ENCODE assay signal across 22 cellular contexts in the genomic region with DNA sequence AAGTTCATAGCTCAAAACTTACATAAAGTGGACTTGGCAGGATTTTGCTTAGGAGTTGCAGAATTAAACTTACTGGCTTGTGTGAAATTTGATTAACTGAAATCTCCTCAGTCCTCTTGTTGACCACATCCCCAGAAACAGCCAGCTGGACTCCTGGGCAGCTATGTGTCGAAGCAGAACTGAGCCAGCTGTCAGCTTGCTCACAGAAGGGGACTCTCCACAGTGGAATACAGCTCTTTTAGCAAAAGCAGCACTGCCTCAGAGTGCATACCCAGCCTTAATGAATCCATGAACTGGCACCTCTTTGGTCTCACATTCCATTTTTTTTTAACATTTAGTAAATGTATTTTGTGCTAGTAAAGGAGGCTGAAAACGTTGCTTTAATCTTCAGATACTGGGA.
DNase-seq lines count a peak whose midpoint lies in the region; ATAC-seq and TF ChIP-seq lines count a peak whose summit lies in the region.
"Had no signal": no experiment of that assay in that cellular context is flagged by ENCODE, and none has a peak within 500 bp of the region (broad histone marks: within the 10 kb centered on the region; RNA-seq: fewer than 3 reads in every experiment).

No MANE protein-coding gene starts in this region.

- no peak overlapping the region for H4K5ac ChIP-seq in mesendoderm (ENCODE audit: low read length)

- no peaks in the 10 kb centered on the region for H3K79me1 ChIP-seq in mesendoderm (ENCODE audit: low read length)

- peak overlapping the region; percentile 43 for H3K27ac ChIP-seq in WERI-Rb-1
- no peak overlapping the region for H3K27ac ChIP-seq in mesendoderm (ENCODE audit: low read depth, low read length)
- H3K27ac ChIP-seq: KMS-11 had no signal

- H3K4me2 ChIP-seq in mesendoderm (ENCODE audit: low read length) = no peak overlapping the region
- H3K4me2 ChIP-seq: KMS-11 had no signal

- H2AK5ac ChIP-seq in mesendoderm (ENCODE audit: low read length) = no peak overlapping the region

- no peak overlapping the region for H2BK15ac ChIP-seq in mesendoderm (replicated peaks; ENCODE audit: low read depth)

- ATAC-seq in GM21529 (IDR thresholded peaks at IDR 0.05; ENCODE audit: unreplicated experiment) (no peak), GM21528 (IDR thresholded peaks at IDR 0.05; ENCODE audit: low FRiP score, unreplicated experiment) (no peak)
- ATAC-seq: CD8-positive, alpha-beta T cell; mucosa of descending colon; sciatic nerve; WTC11 had no signal

- no peaks in the 10 kb centered on the region for H3K9me3 ChIP-seq in WERI-Rb-1 (ENCODE audit: severe bottlenecking)
- H3K9me3 ChIP-seq: mucosa of descending colon had no signal

- H4K8ac ChIP-seq in mesendoderm (ENCODE audit: low read depth, low read length) = no peak overlapping the region

- no peak overlapping the region for H3K9ac ChIP-seq in mesendoderm (ENCODE audit: low read length)
- H3K9ac ChIP-seq: KMS-11 had no signal

- no peak overlapping the region for H2BK5ac ChIP-seq in mesendoderm (ENCODE audit: low read length)

- no peak overlapping the region for H3K23ac ChIP-seq in mesendoderm (ENCODE audit: low read length)

- no peaks in the 10 kb centered on the region for H3K79me2 ChIP-seq in mesendoderm (ENCODE audit: control insufficient read depth, insufficient read depth, low read length)

- no peaks in the 10 kb centered on the region for H3K4me1 ChIP-seq in mesendoderm (ENCODE audit: control insufficient read depth, low read depth, low read length)

- no peaks in the 10 kb centered on the region for H3K27me3 ChIP-seq in WERI-Rb-1 (ENCODE audit: insufficient read depth, low read depth, severe bottlenecking)
- no peaks in the 10 kb centered on the region for H3K27me3 ChIP-seq in mesendoderm (ENCODE audit: insufficient read depth, low read length, poor library complexity)

- DNase-seq in CD1c-positive myeloid dendritic cell (ENCODE audit: extremely low spot score) (peak; percentile 0), NCI-H1694 treated with DMSO at 0.1 percent for 48 hours (lab: John Stamatoyannopoulos, UW) (peak; percentile 73), WERI-Rb-1 (peak; percentile 74), myocyte (ENCODE audit: low read depth) (peak; percentile 5), LoVo (ENCODE audit: low spot score) (no peak), mesendoderm (no peak)
- DNase-seq: activated CD4-positive, alpha-beta memory T cell treated with anti-CD3 and anti-CD28 coated beads, Interleukin-2, amount 10 ng/mL, durations not matched to agents 7 days and 5 days; activated naive CD4-positive, alpha-beta T cell treated with anti-CD3 and anti-CD28 coated beads, Interleukin-2, amount 50 U/mL, for 16 hours; activated T-cell treated with anti-CD3 and anti-CD28 coated beads, Interleukin-2, amount 50 U/mL, for 24 hours; CD8-positive, alpha-beta T cell; cortex of kidney; DMS79 treated with DMSO at 0.1 percent for 48 hours; foreskin melanocyte; mucosa of descending colon; occipital lobe; Right ventricle myocardium superior; T-helper 2 cell had no signal

- H2BK120ac ChIP-seq in mesendoderm (ENCODE audit: low read depth, low read length) = no peak overlapping the region

- H3K18ac ChIP-seq in mesendoderm (ENCODE audit: low read length) = no peak overlapping the region

- H3K4me3 ChIP-seq in WERI-Rb-1 (ENCODE audit: low read depth, low read length) (no peak overlapping the region), mesendoderm (ENCODE audit: low read length) (no peak overlapping the region)
- H3K4me3 ChIP-seq: mucosa of descending colon had no signal

- WGBS in mesendoderm (ENCODE audit: extremely low coverage, insufficient coverage, low lambda C conversion rate) = no CpG with 5 or more reads among the region's 2 CpGs

- no peak overlapping the region for H3K4ac ChIP-seq in mesendoderm (ENCODE audit: low read depth, low read length)

- TF ChIP-seq CTCF in WERI-Rb-1 (IDR thresholded peaks at IDR 0.05; ENCODE audit: low read depth, low read length) = no peak

- H3K36me3 ChIP-seq in WERI-Rb-1 (no peaks in the 10 kb centered on the region), mesendoderm (ENCODE audit: control insufficient read depth, insufficient read depth, low read length) (no peaks in the 10 kb centered on the region)

- no peak overlapping the region for H3K56ac ChIP-seq in mesendoderm (ENCODE audit: low read length)

Comparison
In these comparisons a context has a peak if more than half of its experiments do, and no peak if none do; other contexts are left out.
1. DNase-seq: peak in CD1c-positive myeloid dendritic cell (single experiment), NCI-H1694 treated with DMSO at 0.1 percent for 48 hours (single experiment), WERI-Rb-1 (single experiment) and myocyte (single experiment); none in LoVo (single experiment) and mesendoderm (single experiment).